ENCODE assay signal across 25 cellular contexts in genomic region chr10:124460144-124460543, GRCh38. TPM values are rescaled to one million over a fixed set of nuclear protein-coding genes. Genes with fewer than 3 reads are reported as not detected.
"Had no signal": no experiment of that assay in that cellular context is flagged by ENCODE, and none has a peak within 500 bp of the region (broad histone marks: within the 10 kb centered on the region; RNA-seq: fewer than 3 reads in every experiment).

No MANE protein-coding gene starts in this region.

- H3K9me3 Mint-ChIP-seq: activated naive CD4-positive, alpha-beta T cell treated with anti-CD3 and anti-CD28 coated beads for 36 hours; dendritic cell treated with granulocyte-macrophage colony-stimulating factor and Interleukin-4, amounts not matched to agents 40 ng/mL and 50 ng/mL, for 4 days; nephron progenitor cell; stimulated activated naive CD8-positive, alpha-beta T cell treated with anti-CD3 and anti-CD28 coated beads, Interleukin-15, Interleukin-2, amounts not matched to agents 100 ng/mL and 50 ng/mL, for 24 hours; WTC11 had no signal

- H3K27ac ChIP-seq: heart right ventricle, spleen, tibial artery had no signal

- DNase-seq: activated effector memory CD4-positive, alpha-beta T cell treated with Interleukin-2 at 50 U/mL for 16 hours; activated naive CD4-positive, alpha-beta T cell treated with anti-CD3 and anti-CD28 coated beads for 36 hours; activated T-cell treated with anti-CD3 and anti-CD28 coated beads, Interleukin-2, amount 50 U/mL, for 48 hours; effector CD4-positive, alpha-beta T cell; erythroblast; foreskin fibroblast; heart right ventricle; islet precursor cell; left cardiac atrium; nephron progenitor cell; retina; spleen; stimulated activated CD4-positive, alpha-beta T cell treated with anti-CD3 and anti-CD28 coated beads, Interleukin-4, amount 100 ng/mL, for 1 hour; T-helper 1 cell; T-helper 9 cell; tibial artery had no signal

- H3K4me3 ChIP-seq: heart right ventricle, spleen, tibial artery had no signal

- H3K9me3 ChIP-seq: heart right ventricle, spleen, tibial artery had no signal

- H3K4me3 Mint-ChIP-seq: dendritic cell treated with granulocyte-macrophage colony-stimulating factor and Interleukin-4, amounts not matched to agents 40 ng/mL and 50 ng/mL, for 4 days; stimulated activated naive CD8-positive, alpha-beta T cell treated with anti-CD3 and anti-CD28 coated beads, Interleukin-15, Interleukin-2, amounts not matched to agents 100 ng/mL and 50 ng/mL, for 24 hours; WTC11 had no signal

- H3K27ac Mint-ChIP-seq: activated naive CD4-positive, alpha-beta T cell treated with anti-CD3 and anti-CD28 coated beads for 36 hours; dendritic cell treated with granulocyte-macrophage colony-stimulating factor and Interleukin-4, amounts not matched to agents 40 ng/mL and 50 ng/mL, for 4 days; nephron progenitor cell; progenitor cell of endocrine pancreas; stimulated activated naive CD8-positive, alpha-beta T cell treated with anti-CD3 and anti-CD28 coated beads, Interleukin-15, Interleukin-2, amounts not matched to agents 100 ng/mL and 50 ng/mL, for 24 hours; WTC11 had no signal

- H3K36me3 ChIP-seq: heart right ventricle, spleen, tibial artery had no signal

RNA-seq across cellular contexts. Expression of gene NKX1-2, which starts 10.3 kb away (rescaled TPM):
- total RNA-seq: activated naive CD4-positive, alpha-beta T cell treated with anti-CD3 and anti-CD28 coated beads for 36 hours; cardiac septum; fibroblast of lung; heart right ventricle; left cardiac atrium; liver; omental fat pad; progenitor cell of endocrine pancreas; spleen; ureter had no signal
- polyA plus RNA-seq: fibroblast of lung, heart right ventricle, liver, spleen had no signal
